17 cellular contexts compared by ENCODE assay signal in genomic region chr10:2891073-2891769, GRCh38.
DNase-seq lines count a peak whose midpoint lies in the region; ATAC-seq and TF ChIP-seq lines count a peak whose summit lies in the region.
"Had no signal": no experiment of that assay in that cellular context is flagged by ENCODE, and none has a peak within 500 bp of the region (broad histone marks: within the 10 kb centered on the region; RNA-seq: fewer than 3 reads in every experiment).

No MANE protein-coding gene starts in this region.

- TF ChIP-seq CTCF in osteocyte (IDR thresholded peaks at IDR 0.05) (no peak), GM20000 (IDR thresholded peaks at IDR 0.05; ENCODE audit: extremely low read depth, missing control alignments) (no peak)

- ATAC-seq in SK-N-SH treated with all-trans-retinoic acid at 6 μM for 48 hours = no peak; the same call in 2 of the 3 replicates
- ATAC-seq: GM12878, K562, Right ventricle myocardium inferior had no signal

- H3K27ac ChIP-seq in KOPT-K1 (ENCODE audit: low read depth, low read length, poor library complexity, severe bottlenecking) (peak overlapping the region; percentile 84), caudate nucleus (ENCODE audit: low read depth, low read length) (no peak overlapping the region)

- H3K27me3 Mint-ChIP-seq in osteocyte (ENCODE audit: unreplicated experiment) = peaks cover 32% of the 10 kb centered on the region

- DNase-seq in ELF-1 (ENCODE audit: low read depth, low spot score) (peak; percentile 64), osteocyte (ENCODE audit: extremely low spot score, unreplicated experiment) (peak; percentile 73), caudate nucleus (lab: John Stamatoyannopoulos, UW) (no peak), SW 1271 (lab: John Stamatoyannopoulos, UW) (no peak), SKM-1 treated with dmso at 0.1 percent for 144 hours (lab: John Stamatoyannopoulos, UW; ENCODE audit: unreplicated experiment) (no peak), GM20000 (ENCODE audit: low spot score) (no peak)
- DNase-seq: C1 segment of cervical spinal cord, DMS 273 treated with DMSO at 0.1 percent for 48 hours, GDM1, NCI-H1105, NCI-H2081 treated with DMSO at 0.1 percent for 48 hours had no signal

- no peak overlapping the region for H3K4me3 Mint-ChIP-seq in osteocyte (ENCODE audit: unreplicated experiment)
- H3K4me3 Mint-ChIP-seq: T-helper 1 cell treated with Interleukin-12 subunit alpha and Interleukin-12 subunit beta and Interleukin-4 antibody, amounts not matched to agents 30 μg/mL and 1 μg/mL, for 36 hours had no signal

- no peaks in the 10 kb centered on the region for H3K4me1 Mint-ChIP-seq in osteocyte (ENCODE audit: unreplicated experiment)

- H3K9me3 Mint-ChIP-seq in osteocyte (ENCODE audit: unreplicated experiment) = no peaks in the 10 kb centered on the region

- H3K27ac Mint-ChIP-seq in osteocyte (ENCODE audit: unreplicated experiment) = no peak overlapping the region
- H3K27ac Mint-ChIP-seq: T-helper 1 cell treated with Interleukin-12 subunit alpha and Interleukin-12 subunit beta and Interleukin-4 antibody, amounts not matched to agents 30 μg/mL and 1 μg/mL, for 36 hours had no signal

- H3K36me3 Mint-ChIP-seq in osteocyte (ENCODE audit: unreplicated experiment) = no peaks in the 10 kb centered on the region

- H3K9me3 ChIP-seq in KOPT-K1 (ENCODE audit: insufficient read depth, low read length, poor library complexity, severe bottlenecking) = no peaks in the 10 kb centered on the region

- H3K36me3 ChIP-seq in KOPT-K1 (ENCODE audit: insufficient read depth, low read length) = no peaks in the 10 kb centered on the region

TF ChIP-seq in SK-N-SH treated with all-trans-retinoic acid at 6 μM for 48 hours, 23 proteins besides CTCF, POLR2A, EP300 and RAD21:
- TF ChIP-seq TCF4 (CRISPR knock-in tag; IDR thresholded peaks at IDR 0.05; ENCODE audit: borderline replicate concordance) = peak; percentile 60; the same call in 1 of the 2 replicates
- TF ChIP-seq BACH2 (CRISPR knock-in tag; IDR thresholded peaks at IDR 0.05; ENCODE audit: borderline replicate concordance) = no peak
- no peak for TF ChIP-seq ZNF8 (CRISPR knock-in tag; IDR thresholded peaks at IDR 0.05)

Comparison
In these comparisons a context has a peak if more than half of its experiments do, and no peak if none do; other contexts are left out.
1. DNase-seq: peak in ELF-1 (single experiment) and osteocyte (single experiment); none in caudate nucleus (0 of 61), SW 1271 (0 of 2), SKM-1 treated with dmso at 0.1 percent for 144 hours (single experiment) and GM20000 (single experiment).